16 cellular contexts compared by ENCODE assay signal in genomic region chr1:85171721-85172120, GRCh38. TPM values are rescaled to one million over a fixed set of nuclear protein-coding genes. Genes with fewer than 3 reads are reported as not detected.
DNase-seq lines count a peak whose midpoint lies in the region; ATAC-seq lines count a peak whose summit lies in the region.
"Had no signal": no experiment of that assay in that cellular context is flagged by ENCODE, and none has a peak within 500 bp of the region (broad histone marks: within the 10 kb centered on the region; RNA-seq: fewer than 3 reads in every experiment).

No MANE protein-coding gene starts in this region.

- H3K36me3 Mint-ChIP-seq in CD4-positive, CD25-positive, alpha-beta regulatory T cell, result peaks cover 3% of the 10 kb centered on the region
- H3K36me3 Mint-ChIP-seq in CD4-positive, alpha-beta memory T cell, result peaks cover 0 to 4% of the 10 kb centered on the region in 2 donors
- H3K36me3 Mint-ChIP-seq in T-cell, result peaks cover 12% of the 10 kb centered on the region
- H3K36me3 Mint-ChIP-seq in naive thymus-derived CD4-positive, alpha-beta T cell, result peaks cover 0 to 11% (median 4%) of the 10 kb centered on the region in 5 donors

- H3K4me1 ChIP-seq in CD4-positive, CD25-positive, alpha-beta regulatory T cell (ENCODE audit: control insufficient read depth, insufficient read depth, low read length, poor library complexity, severe bottlenecking), result peaks cover 5% of the 10 kb centered on the region
- H3K4me1 ChIP-seq in CD4-positive, alpha-beta memory T cell (ENCODE audit: insufficient read depth, low read length), result peaks cover 12% of the 10 kb centered on the region
- peaks cover 0 to 14% of the 10 kb centered on the region in 2 donors for H3K4me1 ChIP-seq in naive thymus-derived CD4-positive, alpha-beta T cell (ENCODE audit: control insufficient read depth in 2 of 2, insufficient read depth in 2 of 2, low read length in 2 of 2)
- H3K4me1 ChIP-seq: BE2C, HAP-1 had no signal

- no peak overlapping the region for H3K27ac ChIP-seq in CD4-positive, CD25-positive, alpha-beta regulatory T cell (ENCODE audit: insufficient read depth, low read length, poor library complexity, severe bottlenecking)
- H3K27ac ChIP-seq in CD4-positive, alpha-beta memory T cell (ENCODE audit: low read depth, low read length), result no peak overlapping the region
- H3K27ac ChIP-seq in naive thymus-derived CD4-positive, alpha-beta T cell (ENCODE audit: low read depth, low read length), result no peak overlapping the region
- H3K27ac ChIP-seq: GM23248 had no signal

- H3K36me3 ChIP-seq in CD4-positive, CD25-positive, alpha-beta regulatory T cell (ENCODE audit: control insufficient read depth, insufficient read depth, low read length), result no peaks in the 10 kb centered on the region
- H3K36me3 ChIP-seq in CD4-positive, alpha-beta memory T cell (ENCODE audit: insufficient read depth, low read length), result no peaks in the 10 kb centered on the region
- peaks cover 0 to 3% (median 0%) of the 10 kb centered on the region in 3 experiments for H3K36me3 ChIP-seq in naive thymus-derived CD4-positive, alpha-beta T cell (ENCODE audit: control insufficient read depth in 2 of 3, insufficient read depth in 3 of 3, low read length in 3 of 3)
- H3K36me3 ChIP-seq: BE2C had no signal

- H3K27ac Mint-ChIP-seq in CD4-positive, CD25-positive, alpha-beta regulatory T cell, result peak overlapping the region in 2 of 3 donors; percentile 3 to 16
- H3K27ac Mint-ChIP-seq in CD4-positive, alpha-beta memory T cell, result peak overlapping the region in 4 of 7 donors; percentile 5 to 78 (median 21)
- peak overlapping the region; percentile 22 to 25 for H3K27ac Mint-ChIP-seq in T-cell
- H3K27ac Mint-ChIP-seq in naive thymus-derived CD4-positive, alpha-beta T cell, result peak overlapping the region in 5 of 9 donors; percentile 4 to 43 (median 24)
- H3K27ac Mint-ChIP-seq: CD8-positive, alpha-beta T cell had no signal

- no peaks in the 10 kb centered on the region for H3K9me3 ChIP-seq in CD4-positive, CD25-positive, alpha-beta regulatory T cell (ENCODE audit: control insufficient read depth in 2 of 2, low read length in 2 of 2)
- H3K9me3 ChIP-seq in CD4-positive, alpha-beta memory T cell (ENCODE audit: control insufficient read depth in 1 of 2, low read length in 2 of 2), result no peaks in the 10 kb centered on the region
- no peaks in the 10 kb centered on the region for H3K9me3 ChIP-seq in naive thymus-derived CD4-positive, alpha-beta T cell (ENCODE audit: control insufficient read depth in 2 of 3, low read length in 3 of 3)
- H3K9me3 ChIP-seq: BE2C, HAP-1 had no signal

- no peaks in the 10 kb centered on the region for H3K27me3 ChIP-seq in CD4-positive, CD25-positive, alpha-beta regulatory T cell (ENCODE audit: control insufficient read depth, insufficient read depth, low read length)
- no peaks in the 10 kb centered on the region for H3K27me3 ChIP-seq in CD4-positive, alpha-beta memory T cell (ENCODE audit: insufficient read depth, low read length)
- no peaks in the 10 kb centered on the region for H3K27me3 ChIP-seq in naive thymus-derived CD4-positive, alpha-beta T cell (ENCODE audit: control insufficient read depth in 2 of 2, insufficient read depth in 2 of 2, low read length in 2 of 2)
- H3K27me3 ChIP-seq: BE2C had no signal

- intact Hi-C loops in CD4-positive, alpha-beta memory T cell (cut with micrococcal nuclease), result no loop called here
- intact Hi-C loops in naive thymus-derived CD4-positive, alpha-beta T cell (cut with micrococcal nuclease), result no loop called here

- H3K4me3 ChIP-seq in CD4-positive, CD25-positive, alpha-beta regulatory T cell (ENCODE audit: low read depth, low read length), result no peak overlapping the region
- H3K4me3 ChIP-seq in CD4-positive, alpha-beta memory T cell (ENCODE audit: low read length in 2 of 2), result no peak overlapping the region
- H3K4me3 ChIP-seq in naive thymus-derived CD4-positive, alpha-beta T cell (ENCODE audit: low read length), result no peak overlapping the region
- H3K4me3 ChIP-seq: GM23248, HAP-1 had no signal

- peaks cover 19% of the 10 kb centered on the region for H3K27me3 Mint-ChIP-seq in CD4-positive, CD25-positive, alpha-beta regulatory T cell
- H3K27me3 Mint-ChIP-seq in CD4-positive, alpha-beta memory T cell, result peaks cover 0 to 1% of the 10 kb centered on the region in 2 donors
- H3K27me3 Mint-ChIP-seq in T-cell, result no peaks in the 10 kb centered on the region
- peaks cover 0 to 2% (median 0%) of the 10 kb centered on the region in 5 donors for H3K27me3 Mint-ChIP-seq in naive thymus-derived CD4-positive, alpha-beta T cell

- peak in 1 of 3 donors; percentile 16 for DNase-seq in CD4-positive, CD25-positive, alpha-beta regulatory T cell
- DNase-seq in CD4-positive, alpha-beta memory T cell, result peak in 1 of 5 donors; percentile 2
- no peak for DNase-seq in T-cell
- DNase-seq in naive thymus-derived CD4-positive, alpha-beta T cell, result peak in 4 of 9 donors; percentile 11 to 29 (median 24)
- no peak for DNase-seq in middle frontal gyrus (ENCODE audit: extremely low spot score, low spot score)
- DNase-seq in HUDEP-2 (lab: John Stamatoyannopoulos, UW; ENCODE audit: unreplicated experiment in 76 of 76), result no peak
- no peak for DNase-seq in effector CD4-positive, alpha-beta T cell
- DNase-seq: ACHN; BE2C; C1 segment of cervical spinal cord; Calu3; CD8-positive, alpha-beta T cell; DMS 273 treated with DMSO at 0.1 percent for 48 hours; DMS53; GM23248 had no signal

- H3K4me3 Mint-ChIP-seq in CD4-positive, CD25-positive, alpha-beta regulatory T cell, result peak overlapping the region in 1 of 4 donors; percentile 2
- peak overlapping the region in 2 of 8 donors; percentile 23 to 25 for H3K4me3 Mint-ChIP-seq in CD4-positive, alpha-beta memory T cell
- peak overlapping the region in 1 of 3 donors; percentile 3 for H3K4me3 Mint-ChIP-seq in T-cell
- peak overlapping the region in 8 of 10 donors; percentile 1 to 50 (median 18) for H3K4me3 Mint-ChIP-seq in naive thymus-derived CD4-positive, alpha-beta T cell
- H3K4me3 Mint-ChIP-seq: CD8-positive, alpha-beta T cell had no signal

- POLR2A ChIA-PET in CD4-positive, alpha-beta memory T cell (lab: Charles Lee; ENCODE audit: partially characterized antibody), result no interaction called here
- POLR2A ChIA-PET in T-cell (lab: Charles Lee), result no interaction called here
- POLR2A ChIA-PET in naive thymus-derived CD4-positive, alpha-beta T cell (lab: Charles Lee), result no interaction called here

- no peak for ATAC-seq in CD4-positive, CD25-positive, alpha-beta regulatory T cell (ENCODE audit: low read depth in 2 of 2)
- ATAC-seq in T-cell (replicated peaks in 1 of 4), result peak in 1 of 4 experiments; percentile 62
- no peak for ATAC-seq in naive thymus-derived CD4-positive, alpha-beta T cell
- ATAC-seq: CD8-positive, alpha-beta T cell had no signal

- H3K9me3 Mint-ChIP-seq in CD4-positive, CD25-positive, alpha-beta regulatory T cell, result peaks cover 0 to 3% (median 0%) of the 10 kb centered on the region in 7 donors
- no peaks in the 10 kb centered on the region for H3K9me3 Mint-ChIP-seq in CD4-positive, alpha-beta memory T cell
- no peaks in the 10 kb centered on the region for H3K9me3 Mint-ChIP-seq in T-cell
- H3K9me3 Mint-ChIP-seq in naive thymus-derived CD4-positive, alpha-beta T cell, result no peaks in the 10 kb centered on the region
- H3K9me3 Mint-ChIP-seq: CD8-positive, alpha-beta T cell had no signal

- H3K4me1 Mint-ChIP-seq in CD4-positive, CD25-positive, alpha-beta regulatory T cell, result peaks cover 0 to 12% (median 10%) of the 10 kb centered on the region in 4 donors
- peaks cover 12 to 19% (median 15%) of the 10 kb centered on the region in 4 donors for H3K4me1 Mint-ChIP-seq in CD4-positive, alpha-beta memory T cell
- peaks cover 15 to 25% (median 20%) of the 10 kb centered on the region in 3 donors for H3K4me1 Mint-ChIP-seq in T-cell
- peaks cover 7 to 32% (median 21%) of the 10 kb centered on the region in 7 donors for H3K4me1 Mint-ChIP-seq in naive thymus-derived CD4-positive, alpha-beta T cell

- CTCF ChIA-PET in CD4-positive, alpha-beta memory T cell (lab: Charles Lee; ENCODE audit: partially characterized antibody), result no interaction called here
- CTCF ChIA-PET in T-cell (lab: Charles Lee), result no interaction called here
- CTCF ChIA-PET in naive thymus-derived CD4-positive, alpha-beta T cell (lab: Charles Lee), result no interaction called here

RNA-seq across cellular contexts. Expression of gene SYDE2, which starts 29.1 kb away (rescaled TPM):
- 1.3 TPM for total RNA-seq in CD4-positive, CD25-positive, alpha-beta regulatory T cell
- 1 to 10 TPM; 1.0 to 4.1 (median 1.8) TPM for polyA plus RNA-seq in CD4-positive, CD25-positive, alpha-beta regulatory T cell
- total RNA-seq in CD4-positive, alpha-beta memory T cell, result 1 to 10 TPM; 5.0 to 5.2 TPM
- 1 to 10 TPM; 2.3 TPM for polyA plus RNA-seq in CD4-positive, alpha-beta memory T cell
- 1 to 10 TPM; 4.5 to 9.2 (median 5.8) TPM for total RNA-seq in T-cell
- total RNA-seq in naive thymus-derived CD4-positive, alpha-beta T cell, result 1 to 10 TPM; 1.2 to 9.1 (median 8.4) TPM
- 1 to 10 TPM; 3.5 to 5.7 TPM for polyA plus RNA-seq in naive thymus-derived CD4-positive, alpha-beta T cell
